ENCODE assay signal across 20 cellular contexts in the genomic region with DNA sequence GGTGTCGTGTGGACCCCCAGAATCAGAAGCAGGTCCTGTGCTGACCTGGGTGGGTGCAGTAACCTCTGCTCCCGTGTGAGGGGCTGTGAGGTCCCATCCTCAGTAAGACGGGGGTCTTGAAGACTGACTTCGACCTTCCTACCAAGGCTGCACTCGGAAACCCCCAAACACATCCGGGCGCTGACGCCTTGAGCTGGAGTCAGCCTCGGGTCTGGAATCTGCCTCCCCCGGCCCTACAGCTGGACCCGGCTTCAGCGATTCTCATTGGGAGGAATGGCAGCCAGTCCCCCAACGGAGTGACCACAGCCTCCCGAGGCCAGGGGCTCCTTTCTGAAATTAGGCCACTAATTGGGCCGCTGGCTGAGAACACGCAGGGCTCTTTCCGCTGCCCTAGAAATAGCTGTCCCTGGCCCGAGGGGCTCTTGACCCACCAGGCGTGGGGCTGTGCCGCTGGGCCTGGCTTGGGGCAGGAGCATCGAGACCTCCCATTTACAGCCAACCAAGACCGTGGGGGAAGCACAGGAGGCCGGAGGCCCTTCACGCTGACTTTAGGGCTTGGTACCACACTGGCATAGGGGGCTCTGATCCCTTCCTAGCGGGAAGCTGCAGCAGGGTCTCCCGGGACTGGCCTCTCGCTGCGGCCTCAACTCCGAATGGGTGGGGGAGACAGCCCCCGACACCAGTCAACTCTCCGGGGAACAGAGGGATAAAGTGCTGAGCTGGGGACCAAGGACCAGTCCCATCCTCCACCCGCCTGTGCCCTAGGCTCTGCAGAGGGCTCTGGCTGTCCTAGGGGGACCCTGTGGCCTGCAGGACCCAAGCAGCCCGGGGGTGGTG. TPM values are rescaled to one million over a fixed set of nuclear protein-coding genes. Genes with fewer than 3 reads are reported as not detected.
DNase-seq lines count a peak whose midpoint lies in the region; ATAC-seq, FAIRE-seq and TF ChIP-seq lines count a peak whose summit lies in the region.
"Had no signal": no experiment of that assay in that cellular context is flagged by ENCODE, and none has a peak within 500 bp of the region (broad histone marks: within the 10 kb centered on the region; RNA-seq: fewer than 3 reads in every experiment).

No MANE protein-coding gene starts in this region.

- H2AK5ac ChIP-seq in H1 (ENCODE audit: low read depth, low read length) (no peak overlapping the region), neuronal stem cell (ENCODE audit: low read depth, low read length) (peak overlapping the region; percentile 79)

- H3K4ac ChIP-seq in H1 (replicated peaks; ENCODE audit: insufficient read length, low read depth, low read length) (peak overlapping the region; percentile 53), neuronal stem cell (ENCODE audit: low read length) (no peak overlapping the region)

- H3K9me3 ChIP-seq in HEK293 (ENCODE audit: control insufficient read depth, insufficient read depth, low read depth, low read length) = no peaks in the 10 kb centered on the region
- H3K9me3 ChIP-seq in H1 (ENCODE audit: insufficient read depth in 2 of 2, low read depth in 1 of 2, low read length in 1 of 2) = no peaks in the 10 kb centered on the region
- no peaks in the 10 kb centered on the region for H3K9me3 ChIP-seq in neuronal stem cell (replicated peaks in 1 of 2; ENCODE audit: control insufficient read depth in 2 of 2, insufficient read depth in 1 of 2, low read depth in 1 of 2, low read length in 2 of 2)
- no peaks in the 10 kb centered on the region for H3K9me3 ChIP-seq in effector memory CD4-positive, alpha-beta T cell (ENCODE audit: control insufficient read depth, low read length)
- H3K9me3 ChIP-seq: HAP-1 had no signal

- H3K27me3 Mint-ChIP-seq in activated T-cell treated with anti-CD3 and anti-CD28 coated beads, Interleukin-2, amount 50 U/mL, for 4 hours (ENCODE audit: low read depth) = peaks cover 16% of the 10 kb centered on the region

- no peak for TF ChIP-seq RAD21 in H1 (IDR thresholded peaks at IDR 0.05 in 1 of 2, conservative IDR thresholded peaks at IDR 0.05 in 1 of 2; ENCODE audit: low read depth in 2 of 2, low read length in 2 of 2)

- no peak for FAIRE-seq in H1 (lab: Jason Lieb, UNC)
- FAIRE-seq: D721Med had no signal

- H2BK5ac ChIP-seq in H1 (ENCODE audit: low read depth, low read length) (no peak overlapping the region; the same call in 1 of the 2 replicates), neuronal stem cell (ENCODE audit: low read length) (no peak overlapping the region)

- H2AFZ ChIP-seq in H1 (ENCODE audit: low read length) = no peak overlapping the region
- no peak overlapping the region for H2AFZ ChIP-seq in neuronal stem cell (ENCODE audit: low read length)
- H2AFZ ChIP-seq: GM23338 had no signal

- H3K18ac ChIP-seq in H1 (ENCODE audit: extremely low read depth, low read length) (no peak overlapping the region), neuronal stem cell (ENCODE audit: low read length) (peak overlapping the region; percentile 64)

- H3K27ac ChIP-seq in HEK293 (ENCODE audit: extremely low read depth, low read depth, low read length) (no peak overlapping the region), H1 (ENCODE audit: low read depth, low read length) (no peak overlapping the region), neuronal stem cell (replicated peaks; ENCODE audit: low read length) (no peak overlapping the region)
- no peak overlapping the region for H3K27ac ChIP-seq in effector memory CD4-positive, alpha-beta T cell (ENCODE audit: insufficient read depth, low read length, poor library complexity, severe bottlenecking)

- H3K79me2 ChIP-seq in H1 (ENCODE audit: control insufficient read depth in 1 of 2, insufficient read depth in 2 of 2, low read length in 2 of 2) = no peaks in the 10 kb centered on the region

- H3K4me3 ChIP-seq in HEK293 (ENCODE audit: low read depth, low read length) = no peak overlapping the region
- no peak overlapping the region for H3K4me3 ChIP-seq in H1 (ENCODE audit: extremely low read depth in 1 of 4, insufficient read depth in 2 of 4, low read depth in 3 of 4, low read length in 4 of 4)
- peak overlapping the region in 1 of 2 donors; percentile 9 for H3K4me3 ChIP-seq in neuronal stem cell (ENCODE audit: low read length in 2 of 2)
- no peak overlapping the region for H3K4me3 ChIP-seq in effector memory CD4-positive, alpha-beta T cell (ENCODE audit: insufficient read depth, low read depth, low read length, poor library complexity, severe bottlenecking)
- H3K4me3 ChIP-seq: GM23338, HAP-1 had no signal

- no peak overlapping the region for H2BK20ac ChIP-seq in H1 (ENCODE audit: low read length)

- no peak overlapping the region for H4K5ac ChIP-seq in H1 (ENCODE audit: insufficient read length, low read depth, low read length)

- no peaks in the 10 kb centered on the region for H3K36me3 Mint-ChIP-seq in activated T-cell treated with anti-CD3 and anti-CD28 coated beads, Interleukin-2, amount 50 U/mL, for 4 hours (ENCODE audit: insufficient read depth)

- H3K36me3 ChIP-seq in HEK293 (ENCODE audit: control insufficient read depth in 2 of 2, insufficient read depth in 1 of 2, low read length in 2 of 2) (peaks cover 0 to under 1% of the 10 kb centered on the region in 2 experiments; a peak in 1 of 3 replicates), H1 (ENCODE audit: control insufficient read depth in 2 of 4, insufficient read depth in 4 of 4, low read length in 3 of 4) (no peaks in the 10 kb centered on the region), neuronal stem cell (replicated peaks in 1 of 2; ENCODE audit: control insufficient read depth in 2 of 2, insufficient read depth in 2 of 2, low read length in 2 of 2) (no peaks in the 10 kb centered on the region)
- no peaks in the 10 kb centered on the region for H3K36me3 ChIP-seq in effector memory CD4-positive, alpha-beta T cell (ENCODE audit: control insufficient read depth, insufficient read depth, low read length)

- no peak overlapping the region for H3K4me3 Mint-ChIP-seq in activated T-cell treated with anti-CD3 and anti-CD28 coated beads, Interleukin-2, amount 50 U/mL, for 4 hours
- H3K4me3 Mint-ChIP-seq: CD8-positive, alpha-beta T cell; GM23338; HFFc6 had no signal

- no peak overlapping the region for H2BK120ac ChIP-seq in H1 (replicated peaks; ENCODE audit: low read depth, low read length)
- no peak overlapping the region for H2BK120ac ChIP-seq in neuronal stem cell (ENCODE audit: low read depth, low read length)

- H3K56ac ChIP-seq in H1 (replicated peaks; ENCODE audit: insufficient read length, low read depth, low read length) = no peak overlapping the region

- DNase-seq in H1 (ENCODE audit: low read depth in 1 of 2, low spot score in 2 of 2) = no peak
- no peak for DNase-seq in neuronal stem cell (ENCODE audit: low spot score)
- DNase-seq in effector memory CD4-positive, alpha-beta T cell = no peak
- no peak for DNase-seq in activated T-cell treated with anti-CD3 and anti-CD28 coated beads, Interleukin-2, amount 50 U/mL, for 4 hours
- no peak for DNase-seq in EL
- DNase-seq: CD8-positive, alpha-beta T cell; COR-L47; DMS153; DMS79 treated with DMSO at 0.1 percent for 48 hours; GF-D8; HFFc6 had no signal

- H4K20me1 ChIP-seq in H1 (replicated peaks in 1 of 2; ENCODE audit: control insufficient read depth in 1 of 2, insufficient read depth in 2 of 2, low read length in 2 of 2) = peaks cover 3 to 10% of the 10 kb centered on the region in 2 experiments

- H4K8ac ChIP-seq in H1 (ENCODE audit: extremely low read depth, insufficient read depth, low read length) (peak overlapping the region; percentile 86; the same call in 1 of the 2 replicates), neuronal stem cell (ENCODE audit: low read depth, low read length) (no peak overlapping the region)

- H3K9me3 Mint-ChIP-seq in activated T-cell treated with anti-CD3 and anti-CD28 coated beads, Interleukin-2, amount 50 U/mL, for 4 hours = no peaks in the 10 kb centered on the region
- H3K9me3 Mint-ChIP-seq: CD8-positive, alpha-beta T cell; HFFc6; IgD-negative memory B cell had no signal

- H3K4me1 Mint-ChIP-seq in activated T-cell treated with anti-CD3 and anti-CD28 coated beads, Interleukin-2, amount 50 U/mL, for 4 hours (ENCODE audit: low read depth) = peaks cover 4% of the 10 kb centered on the region

- H2BK15ac ChIP-seq in H1 (ENCODE audit: low read length) (no peak overlapping the region), neuronal stem cell (ENCODE audit: low read length) (peak overlapping the region; percentile 88)

- H3K27me3 ChIP-seq in H1 (replicated peaks in 1 of 4; ENCODE audit: control insufficient read depth in 3 of 4, extremely low read depth in 1 of 4, insufficient read depth in 3 of 4, low read length in 3 of 4) (peaks cover 1 to 45% (median 28%) of the 10 kb centered on the region in 4 experiments), neuronal stem cell (ENCODE audit: control insufficient read depth in 3 of 3, insufficient read depth in 3 of 3, low read depth in 1 of 3, low read length in 3 of 3) (peaks cover 0 to 40% (median 13%) of the 10 kb centered on the region in 3 experiments)
- H3K27me3 ChIP-seq in effector memory CD4-positive, alpha-beta T cell (replicated peaks; ENCODE audit: control insufficient read depth, insufficient read depth, low read length, poor library complexity, severe bottlenecking) = peaks cover 25% of the 10 kb centered on the region

- TF ChIP-seq EP300 in H1 (IDR thresholded peaks at IDR 0.05; ENCODE audit: borderline replicate concordance in 1 of 2, low read depth in 2 of 2, low read length in 2 of 2) = no peak

- H3K79me1 ChIP-seq in H1 (ENCODE audit: low read depth, low read length) (no peaks in the 10 kb centered on the region), neuronal stem cell (ENCODE audit: low read depth, low read length) (peaks cover 5% of the 10 kb centered on the region)

- POLR2A ChIA-PET in HEK293 (lab: Yijun Ruan, JAX) (interaction anchor here (1.4 to 2.2 kb wide), 4 partner anchors 9 to 77 kb away, joined by 4 to 13 read pairs (median 4); a partner anchor contains a TSS), H1 (lab: Charles Lee; ENCODE audit: partially characterized antibody) (interaction anchor here (0.7 to 5.6 kb wide), 16 partner anchors 8 to 407 kb away, joined by 3 to 55 read pairs (median 3); a partner anchor contains a TSS)

- H3K23ac ChIP-seq in H1 (ENCODE audit: insufficient read length) = no peak overlapping the region
- peak overlapping the region; percentile 67 for H3K23ac ChIP-seq in neuronal stem cell (ENCODE audit: low read depth, low read length, poor library complexity)

- peaks cover 3% of the 10 kb centered on the region; the same call in 1 of the 2 replicates for H3K23me2 ChIP-seq in H1 (ENCODE audit: low read depth, low read length)

- H3K4me2 ChIP-seq in H1 (ENCODE audit: insufficient read depth in 1 of 2, low read depth in 2 of 2, low read length in 2 of 2) (no peak overlapping the region), neuronal stem cell (ENCODE audit: insufficient read depth, low read length, poor library complexity, severe bottlenecking) (no peak overlapping the region)
- H3K4me2 ChIP-seq: GM23338 had no signal

- 92% methylated on average over 33 of the region's 33 CpGs; no CpG with 5 or more reads in 1 of the 2 experiments for WGBS in H1 (ENCODE audit: extremely low coverage in 1 of 2, insufficient coverage in 1 of 2, insufficient read length in 1 of 2, insufficient replicate concordance in 2 of 2, low coverage in 1 of 2, low lambda C conversion rate in 2 of 2, missing lambda C conversion rate in 1 of 2), 2 experiments
- no CpG with 5 or more reads among the region's 33 CpGs for WGBS in neuronal stem cell (ENCODE audit: extremely low coverage in 2 of 2, insufficient read length in 2 of 2, insufficient replicate concordance in 1 of 2), 2 donors

- no peak for ATAC-seq in activated T-cell treated with anti-CD3 and anti-CD28 coated beads, Interleukin-2, amount 50 U/mL, for 4 hours
- ATAC-seq: CD8-positive, alpha-beta T cell; GM23338 had no signal

- CTCF ChIA-PET in HEK293 (lab: Yijun Ruan, JAX) (interaction anchor here (1.2 kb wide), 1 partner anchor 91 kb away, joined by 7 read pairs; no protein-coding TSS in a partner anchor), H1 (lab: Charles Lee; ENCODE audit: partially characterized antibody) (interaction anchor here (0.5 to 3.9 kb wide), 10 partner anchors 10 to 766 kb away, joined by 3 to 24 read pairs (median 4); no protein-coding TSS in a partner anchor)

- H3K4me1 ChIP-seq in HEK293 (ENCODE audit: control insufficient read depth, insufficient read depth, low read length) (peaks cover 2% of the 10 kb centered on the region; the same call in 1 of the 2 replicates), H1 (replicated peaks in 1 of 4; ENCODE audit: control insufficient read depth in 3 of 4, insufficient read depth in 4 of 4, low read length in 3 of 4) (peaks cover 0 to 17% (median 3%) of the 10 kb centered on the region in 4 experiments; a peak in 4 of 7 replicates), neuronal stem cell (ENCODE audit: control insufficient read depth in 2 of 2, insufficient read depth in 1 of 2, low read depth in 1 of 2, low read length in 2 of 2) (peaks cover 13 to 15% of the 10 kb centered on the region in 2 donors)
- peaks cover 12% of the 10 kb centered on the region for H3K4me1 ChIP-seq in effector memory CD4-positive, alpha-beta T cell (ENCODE audit: control insufficient read depth, insufficient read depth, low read length, poor library complexity, severe bottlenecking)

- H4K91ac ChIP-seq in H1 (replicated peaks; ENCODE audit: insufficient read length, low read length) = no peak overlapping the region
- H4K91ac ChIP-seq in neuronal stem cell (ENCODE audit: low read depth, low read length, poor library complexity) = no peak overlapping the region

- H3K14ac ChIP-seq in H1 (ENCODE audit: insufficient read length) (no peak overlapping the region), neuronal stem cell (ENCODE audit: low read length) (no peak overlapping the region)

- TF ChIP-seq CTCF in HEK293 (tag by site-specific recombination; IDR thresholded peaks at IDR 0.05) = no peak
- TF ChIP-seq CTCF in H1 (IDR thresholded peaks at IDR 0.05; ENCODE audit: control extremely low read depth in 1 of 3, insufficient read depth in 1 of 3, low read depth in 1 of 3, low read length in 3 of 3) = no peak

- H3K9ac ChIP-seq in H1 (replicated peaks in 1 of 4; ENCODE audit: extremely low read depth in 1 of 4, low read depth in 3 of 4, low read length in 3 of 4) (no peak overlapping the region), neuronal stem cell (ENCODE audit: low read depth, low read length, poor library complexity) (no peak overlapping the region)

- TF ChIP-seq POLR2A in H1 (IDR thresholded peaks at IDR 0.05; ENCODE audit: control extremely low read depth in 1 of 2, low read depth in 2 of 2, low read length in 2 of 2) = no peak; a peak in 1 of 3 replicates

- H2BK12ac ChIP-seq in H1 (ENCODE audit: low read depth, low read length) (no peak overlapping the region), neuronal stem cell (ENCODE audit: low read length) (peak overlapping the region; percentile 41)

RNA-seq across cellular contexts. Expression of a gene that starts 2.6 kb away (rescaled TPM):
- not detected in 2 replicates for total RNA-seq in H1 (2021; fragmentation: NEBNext Ultra II Directional; extraction: Animal tissue kit (Norgen Biotek cat#: 25700))
- polyA plus RNA-seq in H1 (2011; rRNA removed) = not detected in 2 replicates
- not detected for polyA plus RNA-seq in H1 (2011; cell fraction: cytosol; rRNA removed)
- polyA plus RNA-seq in H1 (2011; cell fraction: nucleus; rRNA removed) = 0.11 TPM
- 0.59 to 1.3 TPM (median 0.96 TPM) in 4 replicates for polyA plus RNA-seq in H1 (2012, experiment 1 of 2)
- 0.49 TPM for polyA plus RNA-seq in H1 (2012, experiment 2 of 2)
- polyA plus RNA-seq in H1 (2013, experiment 1 of 2) = 0.34 TPM
- polyA plus RNA-seq in H1 (2013, experiment 2 of 2) = 0.39 TPM
- polyA minus RNA-seq in H1 (2011; rRNA and poly(A)+ RNA removed) = not detected in 2 replicates
- polyA minus RNA-seq in H1 (2011; cell fraction: cytosol; rRNA and poly(A)+ RNA removed) = not detected
- not detected for polyA minus RNA-seq in H1 (2011; cell fraction: nucleus; rRNA and poly(A)+ RNA removed)
- polyA plus RNA-seq in neuronal stem cell (2013, experiment 1 of 2) = 0.52 TPM
- 0.51 TPM for polyA plus RNA-seq in neuronal stem cell (2013, experiment 2 of 2)
- total RNA-seq in activated T-cell treated with anti-CD3 and anti-CD28 coated beads, Interleukin-2, amount 50 U/mL, for 4 hours = not detected
- total RNA-seq: A673; CD8-positive, alpha-beta T cell; GM23338; HFFc6; HT1080 had no signal
- polyA plus RNA-seq: BJ, CD14-positive monocyte, IgD-negative memory B cell had no signal

RNA-seq across cellular contexts. Expression of a gene that starts 14.7 kb away (rescaled TPM):
- total RNA-seq in H1 (2021; fragmentation: NEBNext Ultra II Directional; extraction: Animal tissue kit (Norgen Biotek cat#: 25700)) = 98.3 and 104 TPM in 2 replicates
- polyA plus RNA-seq in H1 (2011; rRNA removed) = 75.3 and 156 TPM in 2 replicates
- polyA plus RNA-seq in H1 (2011; cell fraction: cytosol; rRNA removed) = 87.5 TPM
- 592 TPM for polyA plus RNA-seq in H1 (2011; cell fraction: nucleus; rRNA removed)
- 72.1 to 113 TPM (median 103 TPM) in 4 replicates for polyA plus RNA-seq in H1 (2012, experiment 1 of 2)
- 43.8 TPM for polyA plus RNA-seq in H1 (2012, experiment 2 of 2)
- polyA plus RNA-seq in H1 (2013, experiment 1 of 2) = 70.5 TPM
- 59.1 TPM for polyA plus RNA-seq in H1 (2013, experiment 2 of 2)
- polyA minus RNA-seq in H1 (2011; rRNA and poly(A)+ RNA removed) = 18.1 and 20.4 TPM in 2 replicates
- polyA minus RNA-seq in H1 (2011; cell fraction: cytosol; rRNA and poly(A)+ RNA removed) = 26.9 TPM
- polyA minus RNA-seq in H1 (2011; cell fraction: nucleus; rRNA and poly(A)+ RNA removed) = 90.8 TPM
- 77.3 TPM for polyA plus RNA-seq in neuronal stem cell (2013, experiment 1 of 2)
- 69.6 TPM for polyA plus RNA-seq in neuronal stem cell (2013, experiment 2 of 2)
- 100 to 1,000 TPM; 138 to 171 (median 161) TPM for total RNA-seq in activated T-cell treated with anti-CD3 and anti-CD28 coated beads, Interleukin-2, amount 50 U/mL, for 4 hours

RNA-seq across cellular contexts. Expression of a gene that starts 15.0 kb away (rescaled TPM):
- total RNA-seq in H1 (2021; fragmentation: NEBNext Ultra II Directional; extraction: Animal tissue kit (Norgen Biotek cat#: 25700)) = 32.2 and 32.7 TPM in 2 replicates
- polyA plus RNA-seq in H1 (2011; rRNA removed) = 61.8 and 81.8 TPM in 2 replicates
- polyA plus RNA-seq in H1 (2011; cell fraction: cytosol; rRNA removed) = 45.2 TPM
- polyA plus RNA-seq in H1 (2011; cell fraction: nucleus; rRNA removed) = 71.6 TPM
- polyA plus RNA-seq in H1 (2012, experiment 1 of 2) = 17.8 to 34.1 TPM (median 33.0 TPM) in 4 replicates
- polyA plus RNA-seq in H1 (2012, experiment 2 of 2) = 35.0 TPM
- 24.4 TPM for polyA plus RNA-seq in H1 (2013, experiment 1 of 2)
- polyA plus RNA-seq in H1 (2013, experiment 2 of 2) = 24.6 TPM
- 13.4 and 17.4 TPM in 2 replicates for polyA minus RNA-seq in H1 (2011; rRNA and poly(A)+ RNA removed)
- 23.9 TPM for polyA minus RNA-seq in H1 (2011; cell fraction: cytosol; rRNA and poly(A)+ RNA removed)
- 42.1 TPM for polyA minus RNA-seq in H1 (2011; cell fraction: nucleus; rRNA and poly(A)+ RNA removed)
- polyA plus RNA-seq in neuronal stem cell (2013, experiment 1 of 2) = 14.5 TPM
- polyA plus RNA-seq in neuronal stem cell (2013, experiment 2 of 2) = 15.3 TPM
- total RNA-seq in activated T-cell treated with anti-CD3 and anti-CD28 coated beads, Interleukin-2, amount 50 U/mL, for 4 hours = 10 to 100 TPM; 72.3 to 99.0 (median 75.1) TPM

RNA-seq across cellular contexts. Expression of a gene that starts 42.6 kb away (rescaled TPM):
- 0.28 TPM in 1 of 2 replicates, not detected in the other for total RNA-seq in H1 (2021; fragmentation: NEBNext Ultra II Directional; extraction: Animal tissue kit (Norgen Biotek cat#: 25700))
- 0.31 and 0.50 TPM in 2 replicates for polyA plus RNA-seq in H1 (2011; rRNA removed)
- 0.37 TPM for polyA plus RNA-seq in H1 (2011; cell fraction: cytosol; rRNA removed)
- 1.5 TPM for polyA plus RNA-seq in H1 (2011; cell fraction: nucleus; rRNA removed)
- polyA plus RNA-seq in H1 (2012, experiment 1 of 2) = 0.24 to 0.56 TPM (median 0.29 TPM) in 3 of 4 replicates, not detected in the other
- polyA plus RNA-seq in H1 (2012, experiment 2 of 2) = 0.18 TPM
- 0.51 TPM for polyA plus RNA-seq in H1 (2013, experiment 1 of 2)
- polyA plus RNA-seq in H1 (2013, experiment 2 of 2) = 0.18 TPM
- 0.44 TPM in 1 of 2 replicates, not detected in the other for polyA minus RNA-seq in H1 (2011; rRNA and poly(A)+ RNA removed)
- polyA minus RNA-seq in H1 (2011; cell fraction: cytosol; rRNA and poly(A)+ RNA removed) = 1.9 TPM
- 1.6 TPM for polyA minus RNA-seq in H1 (2011; cell fraction: nucleus; rRNA and poly(A)+ RNA removed)
- polyA plus RNA-seq in neuronal stem cell (2013, experiment 1 of 2) = 0.33 TPM
- polyA plus RNA-seq in neuronal stem cell (2013, experiment 2 of 2) = 0.43 TPM
- total RNA-seq in activated T-cell treated with anti-CD3 and anti-CD28 coated beads, Interleukin-2, amount 50 U/mL, for 4 hours = under 1 TPM in 1 of 3 donors, not detected in 2; 0.08 TPM
- total RNA-seq: A673; CD8-positive, alpha-beta T cell; HT1080 had no signal
- polyA plus RNA-seq: GM23338, IgD-negative memory B cell had no signal
